1 cellular context compared by ENCODE assay signal in genomic region chr12:53233671-53234091, GRCh38.
TF ChIP-seq lines count a peak whose summit lies in the region.

No MANE protein-coding gene starts in this region.

TF ChIP-seq in HepG2, 621 proteins besides CTCF, POLR2A, EP300 and RAD21:
- no peak for TF ChIP-seq SNAPC5 (CRISPR knock-in tag; IDR thresholded peaks at IDR 0.05; ENCODE audit: borderline replicate concordance)
- no peak for TF ChIP-seq GMEB2 (CRISPR knock-in tag; IDR thresholded peaks at IDR 0.05; ENCODE audit: low read depth)
- TF ChIP-seq ZBTB49 (CRISPR knock-in tag; IDR thresholded peaks at IDR 0.05; ENCODE audit: borderline replicate concordance): no peak
- TF ChIP-seq ZNF790 (CRISPR knock-in tag; IDR thresholded peaks at IDR 0.05; ENCODE audit: borderline replicate concordance): no peak
- TF ChIP-seq ZNF652 (CRISPR knock-in tag; IDR thresholded peaks at IDR 0.05; ENCODE audit: borderline replicate concordance, low read depth): peak; percentile 42
- no peak for TF ChIP-seq ZBTB34 (CRISPR knock-in tag; IDR thresholded peaks at IDR 0.05)
- TF ChIP-seq FOXA1 (IDR thresholded peaks at IDR 0.05): no peak
- TF ChIP-seq FOXA1 (CRISPR knock-in tag; IDR thresholded peaks at IDR 0.05): peak; percentile 12; the same call in 1 of the 2 replicates
- TF ChIP-seq ZNF503 (CRISPR knock-in tag; IDR thresholded peaks at IDR 0.05): no peak
- no peak for TF ChIP-seq ZNF496 (CRISPR knock-in tag; IDR thresholded peaks at IDR 0.05; ENCODE audit: insufficient replicate concordance)
